Comparison of ENCODE assay signal across 10 cellular contexts in the genomic region with DNA sequence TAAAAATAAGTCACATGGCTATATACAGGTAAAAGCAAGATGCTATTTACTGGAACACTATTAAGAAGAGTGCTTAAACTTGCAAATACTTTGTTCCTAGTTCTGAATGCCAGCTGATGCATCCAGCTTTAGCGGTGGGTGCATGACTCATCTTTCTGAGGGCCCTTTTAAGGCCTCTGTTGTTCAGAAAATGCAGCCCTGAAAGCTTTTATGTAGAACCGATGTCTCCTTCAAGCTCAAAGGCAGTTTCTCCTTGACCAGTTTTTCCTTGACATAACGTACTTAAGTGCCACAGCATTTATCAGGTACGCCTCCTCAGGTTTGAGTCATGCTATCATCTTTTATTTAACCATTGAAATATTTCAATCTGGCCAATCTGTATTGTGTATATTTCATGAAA.
A peak's percentile ranks its signal among the peaks of the same experiment; 100 is the strongest.
DNase-seq lines count a peak whose midpoint lies in the region; ATAC-seq and TF ChIP-seq lines count a peak whose summit lies in the region.
"Had no signal": no experiment of that assay in that cellular context is flagged by ENCODE, and none has a peak within 500 bp of the region (broad histone marks: within the 10 kb centered on the region; RNA-seq: fewer than 3 reads in every experiment).

No MANE protein-coding gene starts in this region.

- H3K27me3 ChIP-seq in heart right ventricle (no peaks in the 10 kb centered on the region), RWPE2 (ENCODE audit: insufficient read depth, poor library complexity, severe bottlenecking) (no peaks in the 10 kb centered on the region), hepatocyte (no peaks in the 10 kb centered on the region), tibial artery (no peaks in the 10 kb centered on the region)

- H3K4me2 ChIP-seq in hepatocyte: no peak overlapping the region

- H3K4me1 ChIP-seq in heart right ventricle (peaks cover 0 to 23% (median 11%) of the 10 kb centered on the region in 9 donors), RWPE2 (ENCODE audit: insufficient read depth, poor library complexity, severe bottlenecking) (no peaks in the 10 kb centered on the region), hepatocyte (ENCODE audit: insufficient read depth) (no peaks in the 10 kb centered on the region), tibial artery (peaks cover 0 to 20% (median 7%) of the 10 kb centered on the region in 4 donors)

- H3K9me3 ChIP-seq in heart right ventricle (no peaks in the 10 kb centered on the region), RWPE2 (ENCODE audit: severe bottlenecking) (no peaks in the 10 kb centered on the region), hepatocyte (ENCODE audit: low read depth) (no peaks in the 10 kb centered on the region), tibial artery (no peaks in the 10 kb centered on the region)

- WGBS in heart right ventricle, 2 donors: 51 to 68% methylated on average over 4 of the region's 4 CpGs
- WGBS in hepatocyte (ENCODE audit: low lambda C conversion rate, missing lambda C conversion rate): 39% methylated on average over 4 of the region's 4 CpGs

- DNase-seq in heart right ventricle: no peak
- no peak for DNase-seq in Right ventricle myocardium superior
- no peak for DNase-seq in RWPE2 (ENCODE audit: low spot score)
- DNase-seq in hepatocyte (ENCODE audit: low spot score): peak; percentile 30
- no peak for DNase-seq in tibial artery
- DNase-seq in NCI-H524 treated with DMSO at 0.1 percent for 48 hours (lab: John Stamatoyannopoulos, UW): no peak
- DNase-seq: immature natural killer cell, NCI-H1436 treated with DMSO at 0.1 percent for 48 hours had no signal

- intact Hi-C loops in heart right ventricle (cut with DNase I) (no loop called here), Right ventricle myocardium superior (cut with DNase I) (no loop called here), tibial artery (cut with DNase I; ENCODE audit: low total_unique reads) (no loop called here)

- H3K36me3 ChIP-seq in heart right ventricle (peaks cover 0 to 12% (median 0%) of the 10 kb centered on the region in 9 donors), RWPE2 (ENCODE audit: low read depth) (no peaks in the 10 kb centered on the region), hepatocyte (replicated peaks; ENCODE audit: insufficient read depth, low read depth) (no peaks in the 10 kb centered on the region), tibial artery (no peaks in the 10 kb centered on the region)

- TF ChIP-seq CTCF in heart right ventricle (IDR thresholded peaks at IDR 0.05): no peak
- TF ChIP-seq CTCF in RWPE2 (IDR thresholded peaks at IDR 0.05; ENCODE audit: poor library complexity, severe bottlenecking): no peak
- no peak for TF ChIP-seq CTCF in hepatocyte (IDR thresholded peaks at IDR 0.05; ENCODE audit: poor library complexity)
- no peak for TF ChIP-seq CTCF in tibial artery (IDR thresholded peaks at IDR 0.05)

- no peak overlapping the region for H2AFZ ChIP-seq in hepatocyte

- no peak overlapping the region for H3K4me3 ChIP-seq in heart right ventricle
- no peak overlapping the region for H3K4me3 ChIP-seq in RWPE2 (ENCODE audit: severe bottlenecking)
- H3K4me3 ChIP-seq in hepatocyte: no peak overlapping the region
- H3K4me3 ChIP-seq in tibial artery: no peak overlapping the region

- H4K20me1 ChIP-seq in hepatocyte (ENCODE audit: insufficient read depth, poor library complexity, severe bottlenecking): no peaks in the 10 kb centered on the region

- ATAC-seq in heart right ventricle: peak in 6 of 8 donors; percentile 38 to 75 (median 52)
- no peak for ATAC-seq in Right ventricle myocardium superior (ENCODE audit: poor library complexity)
- peak; percentile 55; the same call in 2 of the 3 replicates for ATAC-seq in RWPE2 (ENCODE audit: low read depth)
- no peak for ATAC-seq in HG02938 (IDR thresholded peaks at IDR 0.05; ENCODE audit: unreplicated experiment)
- ATAC-seq in GM19324 (IDR thresholded peaks at IDR 0.05; ENCODE audit: low FRiP score, unreplicated experiment): no peak

- no peaks in the 10 kb centered on the region for H3K79me2 ChIP-seq in hepatocyte

- H3K27ac ChIP-seq in heart right ventricle (peak overlapping the region in 3 of 10 donors; percentile 50 to 60 (median 51)), RWPE2 (ENCODE audit: poor library complexity, severe bottlenecking) (no peak overlapping the region), hepatocyte (peak overlapping the region; percentile 35), tibial artery (peak overlapping the region; percentile 37 to 50)

- no peaks in the 10 kb centered on the region for H3K9me2 ChIP-seq in hepatocyte (replicated peaks; ENCODE audit: insufficient read depth)

Comparison
In these comparisons a context has a peak if more than half of its experiments do, and no peak if none do; other contexts are left out.
1. ATAC-seq: peak in heart right ventricle (6 of 8) and RWPE2 (single experiment); none in Right ventricle myocardium superior (single experiment), HG02938 (single experiment) and GM19324 (single experiment).